15 cellular contexts compared by ENCODE assay signal in the genomic region with DNA sequence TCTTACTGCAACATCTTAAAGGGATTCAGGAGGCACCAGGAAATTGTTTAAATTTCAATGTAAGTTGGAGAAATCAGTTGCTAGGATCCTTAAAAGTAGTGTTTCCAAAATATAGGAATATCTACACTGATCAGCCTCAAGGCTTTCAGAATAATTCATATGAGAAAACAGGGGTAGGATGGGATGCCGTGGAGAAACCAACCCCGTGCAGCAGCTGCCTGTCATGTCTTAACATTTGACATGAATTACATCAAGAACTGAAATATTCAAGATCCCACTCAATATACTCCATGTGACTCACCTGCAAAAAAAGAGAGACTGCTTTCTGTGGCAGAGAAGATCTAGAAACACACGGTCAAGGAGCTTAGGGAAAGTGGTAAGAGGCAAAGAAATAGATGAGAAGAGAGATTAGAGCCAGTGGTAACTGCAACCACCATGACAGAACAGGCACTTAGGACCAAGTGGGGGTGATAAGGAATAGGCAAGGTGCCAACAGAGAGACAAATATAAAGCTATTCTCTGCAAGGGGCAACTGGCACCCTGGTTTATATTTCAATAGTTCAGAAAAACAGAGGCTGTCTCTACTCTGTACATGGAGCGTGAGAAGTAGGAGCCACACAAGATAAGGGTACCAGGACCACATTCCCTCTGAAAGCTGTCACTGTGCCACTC.
"Had no signal": no experiment of that assay in that cellular context is flagged by ENCODE, and none has a peak within 500 bp of the region (broad histone marks: within the 10 kb centered on the region; RNA-seq: fewer than 3 reads in every experiment).

No MANE protein-coding gene starts in this region.

- DNase-seq: activated CD4-positive, alpha-beta memory T cell treated with anti-CD3 and anti-CD28 coated beads, Interleukin-2, amount 10 ng/mL, durations not matched to agents 7 days and 5 days; activated CD4-positive, alpha-beta T cell treated with anti-CD3 and anti-CD28 coated beads for 1 hour; activated effector memory CD4-positive, alpha-beta T cell treated with anti-CD3 and anti-CD28 coated beads, Interleukin-2, amount 50 U/mL, for 16 hours; activated T-cell treated with anti-CD3 and anti-CD28 coated beads, Interleukin-2, amount 50 U/mL, for 48 hours; cortex of kidney; effector CD4-positive, alpha-beta T cell; gastrocnemius medialis; heart right ventricle; islet precursor cell; naive B cell; pancreas; stimulated activated CD4-positive, alpha-beta T cell treated with anti-CD3 and anti-CD28 coated beads, Interleukin-1b, Interleukin-23, amount 100 ng/mL, for 48 hours had no signal

- H3K9me3 ChIP-seq: gastrocnemius medialis, pancreas, tibial nerve, vagina had no signal

- H3K4me1 ChIP-seq: gastrocnemius medialis, heart right ventricle, pancreas, tibial nerve, vagina had no signal

- H3K27me3 ChIP-seq: gastrocnemius medialis, heart right ventricle, pancreas, tibial nerve, vagina had no signal

- H3K4me3 ChIP-seq: gastrocnemius medialis, heart right ventricle, pancreas, tibial nerve, vagina had no signal

- H3K27ac ChIP-seq: gastrocnemius medialis, heart right ventricle, pancreas, tibial nerve, vagina, VCaP had no signal

- H3K36me3 ChIP-seq: gastrocnemius medialis, heart right ventricle, pancreas, tibial nerve, vagina had no signal
